Comparison of ENCODE assay signal across 2 cellular contexts in genomic region chr18:48294894-48295585, GRCh38.
A peak's percentile ranks its signal among the peaks of the same experiment; 100 is the strongest.
TF ChIP-seq lines count a peak whose summit lies in the region.

No MANE protein-coding gene starts in this region.

TF ChIP-seq in HepG2, 621 proteins besides CTCF, POLR2A, EP300 and RAD21:
- TF ChIP-seq MAFK (conservative IDR thresholded peaks at IDR 0.05 in 1 of 2, IDR thresholded peaks at IDR 0.05 in 1 of 2; ENCODE audit: low read length in 2 of 2) (peak; percentile 64 to 77), MAX (IDR thresholded peaks at IDR 0.05) (no peak), ZNF687 (CRISPR knock-in tag; IDR thresholded peaks at IDR 0.05) (no peak), MAFF (IDR thresholded peaks at IDR 0.05; ENCODE audit: low read depth, low read length) (peak; percentile 70; the same call in 1 of the 2 replicates)

TF ChIP-seq in H1, 55 proteins besides CTCF, POLR2A, EP300 and RAD21:
- TF ChIP-seq MAFK (IDR thresholded peaks at IDR 0.05; ENCODE audit: low read depth, low read length) (no peak), CBX5 (IDR thresholded peaks at IDR 0.05; ENCODE audit: low read depth, low read length) (no peak), CEBPB (IDR thresholded peaks at IDR 0.05; ENCODE audit: low read depth, low read length) (no peak), KDM1A (IDR thresholded peaks at IDR 0.05; ENCODE audit: borderline replicate concordance, low read length) (no peak), CREB1 (IDR thresholded peaks at IDR 0.05) (no peak), CTBP2 (IDR thresholded peaks at IDR 0.05; ENCODE audit: borderline replicate concordance, insufficient read depth, insufficient read length, low read length) (no peak), EZH2 (IDR thresholded peaks at IDR 0.05; ENCODE audit: low read depth, low read length, severe bottlenecking) (no peak), BRCA1 (IDR thresholded peaks at IDR 0.05; ENCODE audit: low read depth, low read length) (no peak), POU5F1 (IDR thresholded peaks at IDR 0.05; ENCODE audit: low read depth, low read length) (no peak), NRF1 (IDR thresholded peaks at IDR 0.05; ENCODE audit: low read depth, low read length) (no peak), SAP30 (IDR thresholded peaks at IDR 0.05; ENCODE audit: insufficient read depth, insufficient replicate concordance, low read length) (no peak)
- TF ChIP-seq, protein P1, sequence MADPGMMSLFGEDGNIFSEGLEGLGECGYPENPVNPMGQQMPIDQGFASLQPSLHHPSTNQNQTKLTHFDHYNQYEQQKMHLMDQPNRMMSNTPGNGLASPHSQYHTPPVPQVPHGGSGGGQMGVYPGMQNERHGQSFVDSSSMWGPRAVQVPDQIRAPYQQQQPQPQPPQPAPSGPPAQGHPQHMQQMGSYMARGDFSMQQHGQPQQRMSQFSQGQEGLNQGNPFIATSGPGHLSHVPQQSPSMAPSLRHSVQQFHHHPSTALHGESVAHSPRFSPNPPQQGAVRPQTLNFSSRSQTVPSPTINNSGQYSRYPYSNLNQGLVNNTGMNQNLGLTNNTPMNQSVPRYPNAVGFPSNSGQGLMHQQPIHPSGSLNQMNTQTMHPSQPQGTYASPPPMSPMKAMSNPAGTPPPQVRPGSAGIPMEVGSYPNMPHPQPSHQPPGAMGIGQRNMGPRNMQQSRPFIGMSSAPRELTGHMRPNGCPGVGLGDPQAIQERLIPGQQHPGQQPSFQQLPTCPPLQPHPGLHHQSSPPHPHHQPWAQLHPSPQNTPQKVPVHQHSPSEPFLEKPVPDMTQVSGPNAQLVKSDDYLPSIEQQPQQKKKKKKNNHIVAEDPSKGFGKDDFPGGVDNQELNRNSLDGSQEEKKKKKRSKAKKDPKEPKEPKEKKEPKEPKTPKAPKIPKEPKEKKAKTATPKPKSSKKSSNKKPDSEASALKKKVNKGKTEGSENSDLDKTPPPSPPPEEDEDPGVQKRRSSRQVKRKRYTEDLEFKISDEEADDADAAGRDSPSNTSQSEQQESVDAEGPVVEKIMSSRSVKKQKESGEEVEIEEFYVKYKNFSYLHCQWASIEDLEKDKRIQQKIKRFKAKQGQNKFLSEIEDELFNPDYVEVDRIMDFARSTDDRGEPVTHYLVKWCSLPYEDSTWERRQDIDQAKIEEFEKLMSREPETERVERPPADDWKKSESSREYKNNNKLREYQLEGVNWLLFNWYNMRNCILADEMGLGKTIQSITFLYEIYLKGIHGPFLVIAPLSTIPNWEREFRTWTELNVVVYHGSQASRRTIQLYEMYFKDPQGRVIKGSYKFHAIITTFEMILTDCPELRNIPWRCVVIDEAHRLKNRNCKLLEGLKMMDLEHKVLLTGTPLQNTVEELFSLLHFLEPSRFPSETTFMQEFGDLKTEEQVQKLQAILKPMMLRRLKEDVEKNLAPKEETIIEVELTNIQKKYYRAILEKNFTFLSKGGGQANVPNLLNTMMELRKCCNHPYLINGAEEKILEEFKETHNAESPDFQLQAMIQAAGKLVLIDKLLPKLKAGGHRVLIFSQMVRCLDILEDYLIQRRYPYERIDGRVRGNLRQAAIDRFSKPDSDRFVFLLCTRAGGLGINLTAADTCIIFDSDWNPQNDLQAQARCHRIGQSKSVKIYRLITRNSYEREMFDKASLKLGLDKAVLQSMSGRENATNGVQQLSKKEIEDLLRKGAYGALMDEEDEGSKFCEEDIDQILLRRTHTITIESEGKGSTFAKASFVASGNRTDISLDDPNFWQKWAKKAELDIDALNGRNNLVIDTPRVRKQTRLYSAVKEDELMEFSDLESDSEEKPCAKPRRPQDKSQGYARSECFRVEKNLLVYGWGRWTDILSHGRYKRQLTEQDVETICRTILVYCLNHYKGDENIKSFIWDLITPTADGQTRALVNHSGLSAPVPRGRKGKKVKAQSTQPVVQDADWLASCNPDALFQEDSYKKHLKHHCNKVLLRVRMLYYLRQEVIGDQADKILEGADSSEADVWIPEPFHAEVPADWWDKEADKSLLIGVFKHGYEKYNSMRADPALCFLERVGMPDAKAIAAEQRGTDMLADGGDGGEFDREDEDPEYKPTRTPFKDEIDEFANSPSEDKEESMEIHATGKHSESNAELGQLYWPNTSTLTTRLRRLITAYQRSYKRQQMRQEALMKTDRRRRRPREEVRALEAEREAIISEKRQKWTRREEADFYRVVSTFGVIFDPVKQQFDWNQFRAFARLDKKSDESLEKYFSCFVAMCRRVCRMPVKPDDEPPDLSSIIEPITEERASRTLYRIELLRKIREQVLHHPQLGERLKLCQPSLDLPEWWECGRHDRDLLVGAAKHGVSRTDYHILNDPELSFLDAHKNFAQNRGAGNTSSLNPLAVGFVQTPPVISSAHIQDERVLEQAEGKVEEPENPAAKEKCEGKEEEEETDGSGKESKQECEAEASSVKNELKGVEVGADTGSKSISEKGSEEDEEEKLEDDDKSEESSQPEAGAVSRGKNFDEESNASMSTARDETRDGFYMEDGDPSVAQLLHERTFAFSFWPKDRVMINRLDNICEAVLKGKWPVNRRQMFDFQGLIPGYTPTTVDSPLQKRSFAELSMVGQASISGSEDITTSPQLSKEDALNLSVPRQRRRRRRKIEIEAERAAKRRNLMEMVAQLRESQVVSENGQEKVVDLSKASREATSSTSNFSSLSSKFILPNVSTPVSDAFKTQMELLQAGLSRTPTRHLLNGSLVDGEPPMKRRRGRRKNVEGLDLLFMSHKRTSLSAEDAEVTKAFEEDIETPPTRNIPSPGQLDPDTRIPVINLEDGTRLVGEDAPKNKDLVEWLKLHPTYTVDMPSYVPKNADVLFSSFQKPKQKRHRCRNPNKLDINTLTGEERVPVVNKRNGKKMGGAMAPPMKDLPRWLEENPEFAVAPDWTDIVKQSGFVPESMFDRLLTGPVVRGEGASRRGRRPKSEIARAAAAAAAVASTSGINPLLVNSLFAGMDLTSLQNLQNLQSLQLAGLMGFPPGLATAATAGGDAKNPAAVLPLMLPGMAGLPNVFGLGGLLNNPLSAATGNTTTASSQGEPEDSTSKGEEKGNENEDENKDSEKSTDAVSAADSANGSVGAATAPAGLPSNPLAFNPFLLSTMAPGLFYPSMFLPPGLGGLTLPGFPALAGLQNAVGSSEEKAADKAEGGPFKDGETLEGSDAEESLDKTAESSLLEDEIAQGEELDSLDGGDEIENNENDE (IDR thresholded peaks at IDR 0.05; ENCODE audit: insufficient replicate concordance, low read length): no peak
